ENCODE assay signal across 8 cellular contexts in the genomic region with DNA sequence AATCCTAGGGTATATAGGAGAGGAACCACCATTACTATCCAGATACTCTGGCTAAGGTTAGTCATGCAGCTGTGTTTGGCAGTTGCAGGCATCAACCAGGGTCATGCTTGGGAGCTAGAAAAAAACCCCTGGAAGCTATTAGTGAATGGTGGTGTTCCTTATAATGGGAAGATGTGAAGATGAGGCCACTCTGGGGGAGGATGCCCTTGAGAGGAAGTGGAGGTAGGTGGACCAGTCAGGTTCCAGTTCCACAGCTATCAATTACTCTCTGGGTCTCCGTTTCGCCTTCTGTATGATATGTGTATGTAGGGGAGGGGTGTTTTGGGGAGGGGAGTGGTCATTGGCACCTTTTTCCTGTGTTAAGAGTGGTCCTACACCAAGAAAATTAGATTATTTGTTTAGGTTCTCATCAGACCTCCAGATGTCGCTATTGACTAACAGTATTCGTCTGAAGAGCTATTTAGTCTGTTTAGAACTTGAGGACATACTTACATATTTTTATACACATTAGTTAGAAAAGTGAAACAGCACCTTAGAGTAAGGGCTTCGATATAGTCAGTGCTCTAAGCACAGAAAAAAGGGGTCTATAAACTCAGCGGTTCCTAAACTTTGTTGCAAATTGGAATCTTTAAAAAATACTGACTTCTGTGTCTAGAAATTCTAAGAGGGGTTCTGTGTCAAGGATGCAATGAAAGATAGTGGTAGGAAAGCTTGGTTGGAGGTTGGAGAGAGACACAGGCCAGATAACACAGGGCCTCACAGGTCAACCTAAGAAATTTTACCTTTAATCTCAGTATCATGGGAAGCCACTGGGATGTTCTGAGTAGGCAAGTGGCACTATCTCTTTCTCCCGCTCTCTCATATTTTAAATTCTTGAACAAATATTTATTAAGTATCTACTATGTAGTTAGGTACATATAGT. TPM values are rescaled to one million over a fixed set of nuclear protein-coding genes. Genes with fewer than 3 reads are reported as not detected.
DNase-seq lines count a peak whose midpoint lies in the region; ATAC-seq and TF ChIP-seq lines count a peak whose summit lies in the region.

No MANE protein-coding gene starts in this region.

- peaks cover 7% of the 10 kb centered on the region for H3K27me3 Mint-ChIP-seq in brain

- TF ChIP-seq CTCF in BE2C (IDR thresholded peaks at IDR 0.05; ENCODE audit: low read depth, low read length) = peak; percentile 61
- TF ChIP-seq CTCF in brain (conservative IDR thresholded peaks at IDR 0.05) = peak; percentile 82 to 93

- H3K27ac Mint-ChIP-seq in brain = peak overlapping the region in 1 of 5 experiments; percentile 74

- ATAC-seq in GM18861 (IDR thresholded peaks at IDR 0.05; ENCODE audit: unreplicated experiment) = peak; percentile 64

- H3K4me1 Mint-ChIP-seq in brain = peaks cover 3% of the 10 kb centered on the region

- H3K4me3 Mint-ChIP-seq in brain = peak overlapping the region in 1 of 5 experiments; percentile 9

- DNase-seq in BE2C (no peak), HPDE6-E6E7 (ENCODE audit: extremely low spot score) (peak; percentile 27), NCI-H774 (lab: John Stamatoyannopoulos, UW) (peak; percentile 68), iris pigment epithelial cell (ENCODE audit: low read depth) (peak; percentile 73), superior temporal gyrus (ENCODE audit: extremely low spot score) (peak; percentile 89), GDM1 (lab: John Stamatoyannopoulos, UW) (no peak)

- H3K4me1 ChIP-seq in BE2C = no peaks in the 10 kb centered on the region

- H3K4me3 ChIP-seq in BE2C (ENCODE audit: low read depth, low read length) = no peak overlapping the region

- peaks cover 0 to 3% (median 0%) of the 10 kb centered on the region in 5 experiments for H3K9me3 Mint-ChIP-seq in brain

- H3K9me3 ChIP-seq in BE2C = no peaks in the 10 kb centered on the region

- no peaks in the 10 kb centered on the region for H3K36me3 Mint-ChIP-seq in brain

- H3K27me3 ChIP-seq in BE2C = no peaks in the 10 kb centered on the region

- H3K36me3 ChIP-seq in BE2C = no peaks in the 10 kb centered on the region

RNA-seq across cellular contexts. Expression of gene HPS3, which starts 9.1 kb away (rescaled TPM):
- 2.9 TPM for polyA plus RNA-seq in BE2C (2012; ENCODE audit: insufficient read depth, insufficient read length, low read depth)
- polyA plus RNA-seq in brain (ENCODE audit: insufficient read depth, low read depth, low replicate concordance) = 7.4 TPM

RNA-seq across cellular contexts. Expression of gene HLTF, which starts 34.0 kb away (rescaled TPM):
- 22.9 TPM for polyA plus RNA-seq in BE2C (2012; ENCODE audit: insufficient read depth, insufficient read length, low read depth)
- polyA plus RNA-seq in brain (ENCODE audit: insufficient read depth, low read depth, low replicate concordance) = 12.2 TPM

Comparison
In these comparisons a context has a peak if more than half of its experiments do, and no peak if none do; other contexts are left out.
1. DNase-seq: peak in HPDE6-E6E7 (single experiment), NCI-H774 (single experiment), iris pigment epithelial cell (single experiment) and superior temporal gyrus (single experiment); none in BE2C (single experiment) and GDM1 (single experiment).